ENCODE assay signal across 22 cellular contexts in genomic region chr15:74240897-74241614, GRCh38. TPM values are rescaled to one million over a fixed set of nuclear protein-coding genes. Genes with fewer than 3 reads are reported as not detected.
DNase-seq lines count a peak whose midpoint lies in the region; ATAC-seq and TF ChIP-seq lines count a peak whose summit lies in the region.
"Had no signal": no experiment of that assay in that cellular context is flagged by ENCODE, and none has a peak within 500 bp of the region (broad histone marks: within the 10 kb centered on the region; RNA-seq: fewer than 3 reads in every experiment).

No MANE protein-coding gene starts in this region.

- H3K4me1 Mint-ChIP-seq in neural crest cell = peaks cover 47% of the 10 kb centered on the region

- no peak overlapping the region for H3K4me3 Mint-ChIP-seq in neural crest cell
- H3K4me3 Mint-ChIP-seq: activated CD8-positive, alpha-beta T cell treated with anti-CD3 and anti-CD28 coated beads for 36 hours; nephron progenitor cell had no signal

- H3K27me3 Mint-ChIP-seq in neural crest cell (ENCODE audit: low read depth) = no peaks in the 10 kb centered on the region

- no peak overlapping the region for H3K4me3 ChIP-seq in SK-N-MC
- H3K4me3 ChIP-seq in mucosa of descending colon = no peak overlapping the region
- H3K4me3 ChIP-seq: dorsolateral prefrontal cortex, left lung, psoas muscle, testis had no signal

- no peaks in the 10 kb centered on the region for H3K36me3 Mint-ChIP-seq in neural crest cell (ENCODE audit: low read depth)

- peak overlapping the region; percentile 38 for H3K27ac Mint-ChIP-seq in neural crest cell (ENCODE audit: unreplicated experiment)
- H3K27ac Mint-ChIP-seq: activated CD8-positive, alpha-beta T cell treated with anti-CD3 and anti-CD28 coated beads for 36 hours; nephron progenitor cell had no signal

- H3K9ac ChIP-seq in SK-N-MC (ENCODE audit: insufficient read length) = no peak overlapping the region

- TF ChIP-seq CTCF in C4-2B (conservative IDR thresholded peaks at IDR 0.05) (no peak), neural crest cell (conservative IDR thresholded peaks at IDR 0.05) (no peak), mucosa of descending colon (IDR thresholded peaks at IDR 0.05) (no peak)

- peak; percentile 10 for DNase-seq in DMS53 (lab: John Stamatoyannopoulos, UW)
- DNase-seq in DMS53 treated with DMSO at 0.1 percent for 48 hours (lab: John Stamatoyannopoulos, UW; ENCODE audit: unreplicated experiment) = no peak
- DNase-seq in SK-N-MC (ENCODE audit: low read depth, low spot score) = no peak
- no peak for DNase-seq in neural crest cell (ENCODE audit: low read depth, low spot score)
- no peak for DNase-seq in NCI-H146 treated with DMSO at 0.1 percent for 48 hours (lab: John Stamatoyannopoulos, UW; ENCODE audit: unreplicated experiment)
- DNase-seq in mucosa of descending colon = no peak
- no peak for DNase-seq in activated gamma-delta T cell (lab: John Stamatoyannopoulos, UW)
- DNase-seq: 8988T; activated CD4-positive, CD25-positive, alpha-beta regulatory T cell treated with anti-CD3 and anti-CD28 coated beads, Interleukin-2, amount 50 U/mL, for 72 hours; activated CD8-positive, alpha-beta T cell treated with anti-CD3 and anti-CD28 coated beads for 36 hours; activated effector memory CD4-positive, alpha-beta T cell treated with anti-CD3 and anti-CD28 coated beads, Interleukin-2, amount 50 U/mL, for 16 hours; activated T-cell treated with anti-CD3 and anti-CD28 coated beads for 4 hours; central memory CD4-positive, alpha-beta T cell; dorsolateral prefrontal cortex; left lung; NCI-H524; nephron progenitor cell; psoas muscle; RPMI8226; testis had no signal

- H3K27ac ChIP-seq in C4-2B (peak overlapping the region; percentile 61), SK-N-MC (peak overlapping the region; percentile 79; the same call in 1 of the 2 replicates)
- H3K27ac ChIP-seq: HL-60, psoas muscle, testis had no signal

- intact Hi-C loops in mucosa of descending colon (cut with DNase I, micrococcal nuclease) = no loop called here

- H3K36me3 ChIP-seq in SK-N-MC (ENCODE audit: insufficient read depth, low read length) = no peaks in the 10 kb centered on the region
- no peaks in the 10 kb centered on the region for H3K36me3 ChIP-seq in mucosa of descending colon (ENCODE audit: low read depth)
- H3K36me3 ChIP-seq: left lung had no signal

- H3K9me3 ChIP-seq in SK-N-MC (ENCODE audit: low read depth, low read length) = no peaks in the 10 kb centered on the region
- H3K9me3 ChIP-seq in mucosa of descending colon = no peaks in the 10 kb centered on the region
- H3K9me3 ChIP-seq: left lung, psoas muscle, testis had no signal

- no peaks in the 10 kb centered on the region for H3K9me3 Mint-ChIP-seq in neural crest cell
- H3K9me3 Mint-ChIP-seq: activated CD8-positive, alpha-beta T cell treated with anti-CD3 and anti-CD28 coated beads for 36 hours; nephron progenitor cell had no signal

- ATAC-seq in mucosa of descending colon = no peak
- ATAC-seq: activated CD8-positive, alpha-beta T cell treated with anti-CD3 and anti-CD28 coated beads for 36 hours had no signal

- peaks cover 4% of the 10 kb centered on the region for H3K4me1 ChIP-seq in mucosa of descending colon (ENCODE audit: low read depth)

RNA-seq across cellular contexts. Expression of gene CCDC33, which starts 4.9 kb away (rescaled TPM):
- 15.1 and 15.6 TPM in 2 replicates for total RNA-seq in neural crest cell
- total RNA-seq in mucosa of descending colon = under 1 TPM in 1 of 3 donors, not detected in 2; 0.22 TPM
- total RNA-seq: psoas muscle had no signal

RNA-seq across cellular contexts. Expression of gene STRA6, which starts 38.5 kb away (rescaled TPM):
- total RNA-seq in neural crest cell (138 and 146 TPM in 2 replicates), mucosa of descending colon (under 1 TPM in 1 of 3 donors, not detected in 2; 0.35 TPM)
- total RNA-seq: psoas muscle had no signal

Comparison
In these comparisons a context has a peak if more than half of its experiments do, and no peak if none do; other contexts are left out.
1. RNA of gene CCDC33, which starts 4.9 kb away (total RNA-seq): 15.1 to 15.6 TPM in neural crest cell; 0.22 TPM in mucosa of descending colon; every median in the first group is over 10 times any median in the second.
2. RNA of gene STRA6, which starts 38.5 kb away (total RNA-seq): 138 to 146 TPM in neural crest cell; 0.35 TPM in mucosa of descending colon; every median in the first group is over 100 times any median in the second.